Comparison of ENCODE assay signal across 8 cellular contexts in the genomic region with DNA sequence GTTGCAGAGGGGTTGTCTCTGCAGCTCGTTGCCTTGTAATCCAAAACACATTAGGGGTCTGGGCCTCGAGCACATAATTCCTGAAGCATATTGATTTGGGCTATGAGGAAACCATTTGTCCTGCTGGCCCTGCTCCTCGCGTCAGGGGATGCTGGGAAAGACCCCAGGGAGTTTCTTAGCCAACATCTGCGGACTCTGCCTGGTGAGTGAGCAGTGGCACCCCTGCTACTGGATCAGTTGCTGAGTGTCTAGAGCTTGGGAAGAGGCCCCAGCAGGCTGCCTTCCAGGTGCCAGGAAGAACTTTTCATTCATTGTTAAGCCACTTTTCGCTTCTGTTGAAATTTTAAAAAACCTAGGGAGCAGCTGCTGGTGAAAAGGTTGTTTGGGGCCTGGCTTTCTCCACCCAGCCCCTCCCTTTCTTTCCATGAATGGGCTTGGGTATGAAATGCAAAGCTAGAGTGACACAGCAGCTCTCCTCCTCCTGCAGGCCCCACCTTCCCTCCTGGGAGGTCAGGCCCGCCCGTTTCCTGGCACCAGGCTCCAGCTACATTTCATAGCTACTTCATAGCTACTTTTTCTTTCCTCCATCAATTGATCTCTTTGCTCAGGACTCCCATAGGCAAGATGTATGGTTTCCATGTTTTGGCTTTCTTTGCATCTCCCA. TPM values are rescaled to one million over a fixed set of nuclear protein-coding genes. Genes with fewer than 3 reads are reported as not detected.
DNase-seq lines count a peak whose midpoint lies in the region; ATAC-seq, FAIRE-seq and TF ChIP-seq lines count a peak whose summit lies in the region.

No MANE protein-coding gene starts in this region.

- POLR2A ChIA-PET in endothelial cell of umbilical vein (lab: Charles Lee) = no interaction called here

- peak; percentile 35 for DNase-seq in NCI-H2171 treated with DMSO at 0.1 percent for 48 hours (lab: John Stamatoyannopoulos, UW)
- DNase-seq in NCI-H2171 (lab: John Stamatoyannopoulos, UW) = no peak
- DNase-seq in NCI-H510A treated with DMSO at 0.1 percent for 48 hours (lab: John Stamatoyannopoulos, UW) = peak; percentile 69
- DNase-seq in endothelial cell of umbilical vein (ENCODE audit: low read depth, low spot score) = no peak
- DNase-seq in prostate gland (ENCODE audit: low spot score) = peak; percentile 54
- no peak for DNase-seq in foreskin melanocyte

- H2AFZ ChIP-seq in endothelial cell of umbilical vein (ENCODE audit: low read depth, low read length) = no peak overlapping the region

- H3K9me3 ChIP-seq in endothelial cell of umbilical vein (replicated peaks; ENCODE audit: control insufficient read depth, insufficient read depth, low read length) (no peaks in the 10 kb centered on the region), prostate gland (no peaks in the 10 kb centered on the region)

- H3K36me3 ChIP-seq in endothelial cell of umbilical vein (ENCODE audit: control insufficient read depth in 2 of 2, extremely low read depth in 1 of 2, insufficient read depth in 2 of 2, low read length in 2 of 2) = peaks cover 10 to 12% of the 10 kb centered on the region in 2 experiments
- H3K36me3 ChIP-seq in prostate gland = peaks cover 0 to 15% of the 10 kb centered on the region in 2 donors

- H3K9me1 ChIP-seq in endothelial cell of umbilical vein (replicated peaks; ENCODE audit: control insufficient read depth, extremely low read depth, insufficient read depth, low read length) = no peaks in the 10 kb centered on the region

- H3K27me3 ChIP-seq in endothelial cell of umbilical vein (ENCODE audit: control insufficient read depth in 2 of 2, insufficient read depth in 2 of 2, low read length in 2 of 2) (no peaks in the 10 kb centered on the region), prostate gland (replicated peaks; ENCODE audit: insufficient read depth) (no peaks in the 10 kb centered on the region)

- no peak for TF ChIP-seq CTCF in endothelial cell of umbilical vein (IDR thresholded peaks at IDR 0.05; ENCODE audit: extremely low read depth in 1 of 2, insufficient read depth in 1 of 2, low read depth in 1 of 2, low read length in 2 of 2)
- TF ChIP-seq CTCF in prostate gland (IDR thresholded peaks at IDR 0.05) = no peak

- no TSS peak for BruUV-seq in endothelial cell of umbilical vein (replicated peaks; lab: Mats Ljungman, UMichigan)

- H3K27ac ChIP-seq in endothelial cell of umbilical vein (ENCODE audit: insufficient read depth, low read depth, low read length) (no peak overlapping the region), prostate gland (peak overlapping the region; percentile 18 to 56)

- dilution Hi-C loops in endothelial cell of umbilical vein (cut with MboI; ENCODE audit: extremely low pct_ligation_motif_present, low sequenced_read_pairs) = loop anchor here (25.0 kb wide), 1 partner anchor 153 kb away; no protein-coding TSS in a partner anchor

- no peak overlapping the region for H3K4me3 ChIP-seq in endothelial cell of umbilical vein (replicated peaks in 1 of 3; ENCODE audit: insufficient read depth in 1 of 3, low read depth in 1 of 3, low read length in 3 of 3)
- H3K4me3 ChIP-seq in prostate gland = no peak overlapping the region

- no peaks in the 10 kb centered on the region for H4K20me1 ChIP-seq in endothelial cell of umbilical vein (replicated peaks; ENCODE audit: control insufficient read depth, extremely low read depth, insufficient read depth, low read length)

- ATAC-seq in GM21360 (IDR thresholded peaks at IDR 0.05; ENCODE audit: unreplicated experiment) = no peak
- ATAC-seq in HG03520 (IDR thresholded peaks at IDR 0.05; ENCODE audit: unreplicated experiment) = no peak

- WGBS in prostate gland = 47% methylated on average over 8 of the region's 8 CpGs

- no peaks in the 10 kb centered on the region for H3K79me2 ChIP-seq in endothelial cell of umbilical vein (ENCODE audit: control insufficient read depth, insufficient read depth, low read length)

- TF ChIP-seq POLR2A in endothelial cell of umbilical vein (IDR thresholded peaks at IDR 0.05; ENCODE audit: low read depth, low read length) = no peak
- TF ChIP-seq POLR2A in prostate gland (IDR thresholded peaks at IDR 0.05) = no peak

- H3K9ac ChIP-seq in endothelial cell of umbilical vein (replicated peaks; ENCODE audit: extremely low read depth, insufficient read depth, low read length) = no peak overlapping the region

- H3K4me1 ChIP-seq in endothelial cell of umbilical vein (ENCODE audit: control insufficient read depth, extremely low read depth, insufficient read depth, low read length) (peaks cover 4% of the 10 kb centered on the region), prostate gland (replicated peaks) (peaks cover 5% of the 10 kb centered on the region)

- CTCF ChIA-PET in endothelial cell of umbilical vein (lab: Charles Lee) = interaction anchor here (0.9 to 6.0 kb wide), 13 partner anchors 9 to 385 kb away, joined by 3 to 103 read pairs (median 3); no protein-coding TSS in a partner anchor

- FAIRE-seq in endothelial cell of umbilical vein (lab: Jason Lieb, UNC) = peak; percentile 59

- H3K4me2 ChIP-seq in endothelial cell of umbilical vein (ENCODE audit: insufficient read depth, low read length) = no peak overlapping the region

- intact Hi-C loops in endothelial cell of umbilical vein (cut with micrococcal nuclease) = loop anchor here (5.0 kb wide), 1 partner anchor 43 kb away; no protein-coding TSS in a partner anchor
- intact Hi-C loops in prostate gland (cut with DNase I) = loop anchor here (5.0 to 10.0 kb wide), 2 partner anchors 73 to 385 kb away; no protein-coding TSS in a partner anchor

TF ChIP-seq in endothelial cell of umbilical vein, 7 proteins besides CTCF, POLR2A, EP300 and RAD21:
- TF ChIP-seq FOS (IDR thresholded peaks at IDR 0.05; ENCODE audit: borderline replicate concordance, insufficient read depth, low read length) (no peak), MYC (IDR thresholded peaks at IDR 0.05; ENCODE audit: low read depth, low read length) (no peak)

RNA-seq across cellular contexts. Expression of a gene that starts 26.8 kb away (rescaled TPM):
- total RNA-seq in endothelial cell of umbilical vein (not detected in 2 replicates), prostate gland (1 to 10 TPM in 1 of 2 donors, under 1 TPM in 1; 0.77 to 2.4 TPM)
- polyA plus RNA-seq in endothelial cell of umbilical vein = 0.19 and 0.22 TPM in 2 replicates
- polyA plus RNA-seq in endothelial cell of umbilical vein (2011; cell fraction: cytosol; rRNA removed) = 0.14 and 0.20 TPM in 2 replicates
- polyA plus RNA-seq in endothelial cell of umbilical vein (2011; cell fraction: nucleus; rRNA removed) = 0.11 TPM in 1 of 2 replicates, not detected in the other
- polyA plus RNA-seq in endothelial cell of umbilical vein (2012) = 0.11 and 0.24 TPM in 2 replicates
- 0.21 TPM in 1 of 2 replicates, not detected in the other for polyA minus RNA-seq in endothelial cell of umbilical vein
- not detected for polyA minus RNA-seq in endothelial cell of umbilical vein (2011; cell fraction: cytosol; rRNA and poly(A)+ RNA removed)
- not detected in 2 replicates for polyA minus RNA-seq in endothelial cell of umbilical vein (2011; cell fraction: nucleus; rRNA and poly(A)+ RNA removed)

Comparison
In these comparisons a context has a peak if more than half of its experiments do, and no peak if none do; other contexts are left out.
1. DNase-seq: peak in NCI-H2171 treated with DMSO at 0.1 percent for 48 hours (single experiment), NCI-H510A treated with DMSO at 0.1 percent for 48 hours (single experiment) and prostate gland (single experiment); none in NCI-H2171 (single experiment), endothelial cell of umbilical vein (single experiment) and foreskin melanocyte (single experiment).